Comparison of ENCODE assay signal across 21 cellular contexts in the genomic region with DNA sequence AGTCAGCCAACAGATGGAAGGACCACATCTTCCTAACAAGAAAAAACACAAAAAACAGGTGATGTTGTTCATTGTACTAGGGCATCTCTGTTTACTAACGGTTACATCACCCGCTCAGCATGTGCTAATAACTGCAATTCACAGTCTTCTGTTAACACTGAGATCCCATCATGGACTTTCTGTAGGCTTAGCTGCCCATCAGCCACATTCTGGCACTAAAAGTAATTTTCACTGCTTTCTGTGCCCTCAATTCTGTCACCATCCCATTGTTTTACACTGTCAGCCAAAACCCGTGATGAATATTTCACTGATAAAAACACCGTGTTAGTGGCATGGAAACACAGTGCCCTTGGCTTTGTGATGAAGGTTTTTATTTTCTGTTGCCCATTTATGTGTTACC.
DNase-seq lines count a peak whose midpoint lies in the region; ATAC-seq and TF ChIP-seq lines count a peak whose summit lies in the region.
"Had no signal": no experiment of that assay in that cellular context is flagged by ENCODE, and none has a peak within 500 bp of the region (broad histone marks: within the 10 kb centered on the region; RNA-seq: fewer than 3 reads in every experiment).

No MANE protein-coding gene starts in this region.

- no peaks in the 10 kb centered on the region for H3K9me3 Mint-ChIP-seq in central memory CD8-positive, alpha-beta T cell
- H3K9me3 Mint-ChIP-seq in immature natural killer cell (no peaks in the 10 kb centered on the region), osteocyte (ENCODE audit: unreplicated experiment) (no peaks in the 10 kb centered on the region)
- H3K9me3 Mint-ChIP-seq: activated naive CD4-positive, alpha-beta T cell treated with anti-CD3 and anti-CD28 coated beads for 36 hours; stimulated activated naive B cell treated with anti-CD40 and anti-IgM and Interleukin-4, amounts not matched to agents 10 μg/mL and 1 μg/mL and 100 μg/mL, for 72 hours; T-cell had no signal

- DNase-seq in NCI-H2107 treated with DMSO at 0.1 percent for 48 hours (lab: John Stamatoyannopoulos, UW; ENCODE audit: unreplicated experiment) (peak; percentile 49), NCI-H2107 (lab: John Stamatoyannopoulos, UW) (no peak), NCI-H1417 (lab: John Stamatoyannopoulos, UW) (peak in 2 of 3 experiments; percentile 50 to 80), immature natural killer cell (no peak), NCI-H1694 (lab: John Stamatoyannopoulos, UW) (no peak), osteocyte (ENCODE audit: extremely low spot score, unreplicated experiment) (no peak)
- DNase-seq in central memory CD8-positive, alpha-beta T cell (ENCODE audit: low spot score in 2 of 2), result no peak
- DNase-seq: activated CD4-positive, alpha-beta T cell treated with anti-CD3 and anti-CD28 coated beads, Interleukin-2, amount 50 U/mL, for 4 hours; activated naive CD4-positive, alpha-beta T cell treated with anti-CD3 and anti-CD28 coated beads for 36 hours; activated T-cell treated with anti-CD3 and anti-CD28 coated beads for 4 hours; DMS153; left colon; MM.1S; mucosa of descending colon; NCI-H226; nucleus accumbens; retina; stimulated activated naive B cell treated with anti-CD40 and anti-IgM and Interleukin-4, amounts not matched to agents 10 μg/mL and 1 μg/mL and 100 μg/mL, for 72 hours; T-cell; thyroid gland had no signal

- no peak overlapping the region for H3K4me3 Mint-ChIP-seq in central memory CD8-positive, alpha-beta T cell
- H3K4me3 Mint-ChIP-seq in immature natural killer cell (no peak overlapping the region), osteocyte (ENCODE audit: unreplicated experiment) (no peak overlapping the region)
- H3K4me3 Mint-ChIP-seq: activated naive CD4-positive, alpha-beta T cell treated with anti-CD3 and anti-CD28 coated beads for 36 hours; stimulated activated naive B cell treated with anti-CD40 and anti-IgM and Interleukin-4, amounts not matched to agents 10 μg/mL and 1 μg/mL and 100 μg/mL, for 72 hours; T-cell had no signal

- ATAC-seq in central memory CD8-positive, alpha-beta T cell (replicated peaks; ENCODE audit: extremely low read depth, poor library complexity, severe bottlenecking), result no peak
- no peak for ATAC-seq in GM21529 (IDR thresholded peaks at IDR 0.05; ENCODE audit: unreplicated experiment)
- ATAC-seq: left colon; mucosa of descending colon; stimulated activated naive B cell treated with anti-CD40 and anti-IgM and Interleukin-4, amounts not matched to agents 10 μg/mL and 1 μg/mL and 100 μg/mL, for 72 hours; T-cell had no signal

- no peak for TF ChIP-seq CTCF in osteocyte (IDR thresholded peaks at IDR 0.05)

- no peaks in the 10 kb centered on the region for H3K27me3 Mint-ChIP-seq in central memory CD8-positive, alpha-beta T cell
- H3K27me3 Mint-ChIP-seq in immature natural killer cell (ENCODE audit: low read depth in 3 of 3), result no peaks in the 10 kb centered on the region
- H3K27me3 Mint-ChIP-seq in osteocyte (ENCODE audit: unreplicated experiment), result no peaks in the 10 kb centered on the region
- H3K27me3 Mint-ChIP-seq: stimulated activated naive B cell treated with anti-CD40 and anti-IgM and Interleukin-4, amounts not matched to agents 10 μg/mL and 1 μg/mL and 100 μg/mL, for 72 hours; T-cell had no signal

- peaks cover 27% of the 10 kb centered on the region for H3K36me3 Mint-ChIP-seq in central memory CD8-positive, alpha-beta T cell (ENCODE audit: insufficient read depth)
- H3K36me3 Mint-ChIP-seq in immature natural killer cell (peaks cover 3 to 12% (median 5%) of the 10 kb centered on the region in 3 donors), osteocyte (ENCODE audit: unreplicated experiment) (peaks cover 6% of the 10 kb centered on the region)

- peak overlapping the region; percentile 25 for H3K27ac Mint-ChIP-seq in central memory CD8-positive, alpha-beta T cell (ENCODE audit: low read depth)
- H3K27ac Mint-ChIP-seq in immature natural killer cell, result peak overlapping the region in 4 of 6 donors; percentile 15 to 68 (median 55)
- H3K27ac Mint-ChIP-seq in osteocyte (ENCODE audit: unreplicated experiment), result no peak overlapping the region
- H3K27ac Mint-ChIP-seq: activated naive CD4-positive, alpha-beta T cell treated with anti-CD3 and anti-CD28 coated beads for 36 hours; stimulated activated naive B cell treated with anti-CD40 and anti-IgM and Interleukin-4, amounts not matched to agents 10 μg/mL and 1 μg/mL and 100 μg/mL, for 72 hours had no signal

- H3K4me1 Mint-ChIP-seq in central memory CD8-positive, alpha-beta T cell, result peaks cover 23% of the 10 kb centered on the region
- H3K4me1 Mint-ChIP-seq in immature natural killer cell (peaks cover 17 to 46% of the 10 kb centered on the region in 2 donors), osteocyte (ENCODE audit: unreplicated experiment) (no peaks in the 10 kb centered on the region)
- H3K4me1 Mint-ChIP-seq: stimulated activated naive B cell treated with anti-CD40 and anti-IgM and Interleukin-4, amounts not matched to agents 10 μg/mL and 1 μg/mL and 100 μg/mL, for 72 hours had no signal

Comparison
In these comparisons a context has a peak if more than half of its experiments do, and no peak if none do; other contexts are left out.
1. DNase-seq: peak in NCI-H2107 treated with DMSO at 0.1 percent for 48 hours (single experiment) and NCI-H1417 (2 of 3); none in NCI-H2107 (single experiment), central memory CD8-positive, alpha-beta T cell (0 of 2), immature natural killer cell (0 of 3), NCI-H1694 (single experiment) and osteocyte (single experiment).